ENCODE assay signal across 8 cellular contexts in the genomic region with DNA sequence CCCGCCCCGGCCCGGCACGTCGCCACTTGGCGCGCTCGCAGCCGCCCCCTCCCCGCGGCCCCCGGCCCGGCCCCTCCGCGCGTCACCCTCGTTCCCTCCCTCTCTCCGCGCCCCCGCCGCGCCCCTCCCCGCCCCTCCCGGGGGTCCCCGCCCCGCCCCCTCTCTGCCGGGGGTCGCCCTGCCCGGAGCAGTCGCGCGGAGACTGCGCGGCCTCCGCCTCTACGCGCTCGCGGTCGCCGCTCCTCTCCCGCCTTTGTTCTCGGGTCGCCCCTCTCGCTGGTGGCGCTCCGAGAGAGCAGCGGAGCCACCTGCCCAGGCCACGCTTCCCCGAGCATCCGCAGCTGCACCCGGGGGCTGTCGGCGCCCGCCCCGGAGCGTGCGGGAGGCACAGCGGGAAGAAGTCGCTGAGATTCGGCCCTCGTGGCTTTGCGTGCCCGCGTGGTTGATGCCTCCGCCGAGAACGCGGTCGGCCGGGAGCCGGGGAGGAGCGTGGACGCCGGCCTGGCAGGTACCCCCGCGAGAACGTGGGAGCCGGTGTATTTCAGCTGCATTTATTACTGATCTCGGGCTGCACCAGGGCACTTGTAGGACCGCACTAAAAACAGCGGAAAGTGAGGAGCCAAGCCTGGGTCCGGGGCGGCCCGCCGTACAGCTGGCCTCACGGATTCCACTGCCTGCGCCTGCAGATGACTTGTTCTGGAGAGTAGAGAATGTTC. TPM values are rescaled to one million over a fixed set of nuclear protein-coding genes. Genes with fewer than 3 reads are reported as not detected.
DNase-seq lines count a peak whose midpoint lies in the region; ATAC-seq and TF ChIP-seq lines count a peak whose summit lies in the region.

No MANE protein-coding gene starts in this region.

- no peaks in the 10 kb centered on the region for H3K36me3 ChIP-seq in BE2C
- no peaks in the 10 kb centered on the region for H3K36me3 ChIP-seq in neutrophil
- H3K36me3 ChIP-seq in thoracic aorta, result no peaks in the 10 kb centered on the region

- H3K27me3 ChIP-seq in BE2C (no peaks in the 10 kb centered on the region), foreskin keratinocyte (no peaks in the 10 kb centered on the region), neutrophil (peaks cover 49% of the 10 kb centered on the region), thoracic aorta (replicated peaks; ENCODE audit: insufficient read depth) (no peaks in the 10 kb centered on the region)

- no peak overlapping the region for H3K27ac ChIP-seq in foreskin keratinocyte
- H3K27ac ChIP-seq in neutrophil, result no peak overlapping the region
- H3K27ac ChIP-seq in thoracic aorta, result peak overlapping the region; percentile 69 to 85

- H3K9me3 ChIP-seq in BE2C (no peaks in the 10 kb centered on the region), neutrophil (no peaks in the 10 kb centered on the region), thoracic aorta (no peaks in the 10 kb centered on the region)

- ATAC-seq in GM19035 (IDR thresholded peaks at IDR 0.05; ENCODE audit: unreplicated experiment) (peak; percentile 40), HG03280 (IDR thresholded peaks at IDR 0.05; ENCODE audit: unreplicated experiment) (peak; percentile 33), foreskin keratinocyte (peak; percentile 12), thoracic aorta (ENCODE audit: insufficient number of reproducible peaks, low FRiP score, low read depth) (no peak)

- H3K4me1 ChIP-seq in BE2C (peaks cover 5% of the 10 kb centered on the region; the same call in 1 of the 2 replicates), foreskin keratinocyte (peaks cover 6% of the 10 kb centered on the region), neutrophil (ENCODE audit: control insufficient read depth in 1 of 2, insufficient read depth in 1 of 2, low read depth in 1 of 2, low read length in 1 of 2) (peaks cover 15 to 17% of the 10 kb centered on the region in 2 experiments), thoracic aorta (ENCODE audit: control insufficient read depth in 1 of 2, low read depth in 2 of 2) (peaks cover 22% of the 10 kb centered on the region in 2 donors)

- TF ChIP-seq CTCF in BE2C (IDR thresholded peaks at IDR 0.05; ENCODE audit: low read depth, low read length), result no peak
- no peak for TF ChIP-seq CTCF in foreskin keratinocyte (conservative IDR thresholded peaks at IDR 0.05)
- no peak for TF ChIP-seq CTCF in neutrophil (IDR thresholded peaks at IDR 0.05)
- TF ChIP-seq CTCF in thoracic aorta (IDR thresholded peaks at IDR 0.05), result no peak

- H3K4me3 ChIP-seq in BE2C (ENCODE audit: low read depth, low read length) (peak overlapping the region; percentile 85), neutrophil (ENCODE audit: low read depth in 1 of 2, low read length in 1 of 2) (peak overlapping the region; percentile 39 to 60), thoracic aorta (peak overlapping the region; percentile 94)

- DNase-seq in BE2C, result peak; percentile 90
- peak; percentile 25 for DNase-seq in RPMI7951 (ENCODE audit: low read depth)
- peak; percentile 65 for DNase-seq in activated gamma-delta T cell treated with Interleukin-2 at 50 U/mL for 16 hours
- no peak for DNase-seq in foreskin keratinocyte
- no peak for DNase-seq in thoracic aorta (ENCODE audit: low spot score)

RNA-seq across cellular contexts. Expression of gene PHF10, which starts 0.4 kb away (rescaled TPM):
- polyA plus RNA-seq in BE2C (2012; ENCODE audit: insufficient read depth, insufficient read length, low read depth), result 20.5 TPM
- 19.3 and 26.6 TPM in 2 replicates for total RNA-seq in RPMI7951 (2014; rRNA removed; shearing (Covaris generic))
- 19.9 and 21.6 TPM in 2 replicates for total RNA-seq in foreskin keratinocyte
- 19.8 and 21.9 TPM in 2 replicates for polyA plus RNA-seq in foreskin keratinocyte
- total RNA-seq in thoracic aorta, result 10 to 100 TPM; 38.4 to 62.3 TPM

RNA-seq across cellular contexts. Expression of gene C6orf120, which starts 22.8 kb away (rescaled TPM):
- polyA plus RNA-seq in BE2C (2012; ENCODE audit: insufficient read depth, insufficient read length, low read depth), result 34.9 TPM
- total RNA-seq in RPMI7951 (2014; rRNA removed; shearing (Covaris generic)), result 47.7 and 55.5 TPM in 2 replicates
- total RNA-seq in foreskin keratinocyte (17.0 and 17.9 TPM in 2 replicates), thoracic aorta (10 to 100 TPM; 30.0 to 37.5 TPM)
- polyA plus RNA-seq in foreskin keratinocyte, result 7.0 and 8.2 TPM in 2 replicates

RNA-seq across cellular contexts. Expression of gene WDR27, which starts 22.9 kb away (rescaled TPM):
- 25.1 TPM for polyA plus RNA-seq in BE2C (2012; ENCODE audit: insufficient read depth, insufficient read length, low read depth)
- 9.3 and 12.3 TPM in 2 replicates for total RNA-seq in RPMI7951 (2014; rRNA removed; shearing (Covaris generic))
- total RNA-seq in foreskin keratinocyte (17.0 and 18.4 TPM in 2 replicates), thoracic aorta (10 to 100 TPM; 22.5 to 48.2 TPM)
- 8.9 and 9.9 TPM in 2 replicates for polyA plus RNA-seq in foreskin keratinocyte

RNA-seq across cellular contexts. Expression of gene DYNLT2, which starts 26.7 kb away (rescaled TPM):
- 2.7 TPM for polyA plus RNA-seq in BE2C (2012; ENCODE audit: insufficient read depth, insufficient read length, low read depth)
- total RNA-seq in RPMI7951 (2014; rRNA removed; shearing (Covaris generic)), result 1.8 and 2.0 TPM in 2 replicates
- total RNA-seq in foreskin keratinocyte, result 0.56 and 0.85 TPM in 2 replicates
- 0.26 and 0.30 TPM in 2 replicates for polyA plus RNA-seq in foreskin keratinocyte
- 1 to 10 TPM in 1 of 2 donors, under 1 TPM in 1; 0.95 to 3.0 TPM for total RNA-seq in thoracic aorta

RNA-seq across cellular contexts. Expression of gene ERMARD, which starts 26.7 kb away (rescaled TPM):
- polyA plus RNA-seq in BE2C (2012; ENCODE audit: insufficient read depth, insufficient read length, low read depth), result 50.5 TPM
- total RNA-seq in RPMI7951 (2014; rRNA removed; shearing (Covaris generic)), result 15.6 and 15.9 TPM in 2 replicates
- total RNA-seq in foreskin keratinocyte (20.1 and 22.4 TPM in 2 replicates), thoracic aorta (10 to 100 TPM; 13.7 to 27.1 TPM)
- 18.9 and 19.0 TPM in 2 replicates for polyA plus RNA-seq in foreskin keratinocyte

Comparison
In these comparisons a context has a peak if more than half of its experiments do, and no peak if none do; other contexts are left out.
1. DNase-seq: peak in BE2C (single experiment), RPMI7951 (single experiment) and activated gamma-delta T cell treated with Interleukin-2 at 50 U/mL for 16 hours (single experiment); none in foreskin keratinocyte (0 of 2) and thoracic aorta (single experiment).
2. H3K27ac ChIP-seq: peak in thoracic aorta (2 of 2); none in foreskin keratinocyte (single experiment) and neutrophil (single experiment).
3. Peak in every context shown above with its lines, with median percentiles within 50 percentile points of each other: H3K4me3 ChIP-seq.